17 cellular contexts compared by ENCODE assay signal in genomic region chr6:9467746-9468145, GRCh38.
DNase-seq lines count a peak whose midpoint lies in the region; TF ChIP-seq lines count a peak whose summit lies in the region.
"Had no signal": no experiment of that assay in that cellular context is flagged by ENCODE, and none has a peak within 500 bp of the region (broad histone marks: within the 10 kb centered on the region; RNA-seq: fewer than 3 reads in every experiment).

No MANE protein-coding gene starts in this region.

- POLR2A ChIA-PET in AG04449 (lab: Yijun Ruan, JAX), result no interaction called here

- DNase-seq in AG04449 (ENCODE audit: low read depth, low spot score), result peak; percentile 40
- peak; percentile 63 for DNase-seq in ELR (ENCODE audit: low read depth)
- DNase-seq in SHP77 (lab: John Stamatoyannopoulos, UW), result peak; percentile 35
- DNase-seq in fibroblast of mammary gland (ENCODE audit: low read depth), result peak; percentile 70
- no peak for DNase-seq in DMS114 treated with DMSO at 0.1 percent for 48 hours (lab: John Stamatoyannopoulos, UW; ENCODE audit: unreplicated experiment)
- no peak for DNase-seq in DMS79 treated with DMSO at 0.1 percent for 48 hours (lab: John Stamatoyannopoulos, UW)
- DNase-seq in glomerular visceral epithelial cell (ENCODE audit: extremely low spot score), result no peak
- DNase-seq in GM19238 (ENCODE audit: insufficient read length, low spot score), result no peak
- DNase-seq: activated CD4-positive, alpha-beta T cell treated with anti-CD3 and anti-CD28 coated beads, Interleukin-2, amount 10 ng/mL, durations not matched to agents 24 days and 14 days; AML-193; effector memory CD8-positive, alpha-beta T cell; H9; MG63; psoas muscle; SJCRH30; stimulated activated naive CD8-positive, alpha-beta T cell treated with anti-CD3 and anti-CD28 coated beads, Interleukin-15, Interleukin-2, amounts not matched to agents 100 U/mL and 50 U/mL, for 24 hours; T1000 had no signal

- CTCF ChIA-PET in AG04449 (lab: Yijun Ruan, JAX), result interaction anchor here (1.4 kb wide), 1 partner anchor 10 kb away, joined by 3 read pairs; no protein-coding TSS in a partner anchor

- H3K4me3 ChIP-seq in AG04449 (ENCODE audit: low read depth, low read length), result no peak overlapping the region
- H3K4me3 ChIP-seq in fibroblast of mammary gland (ENCODE audit: control insufficient read depth, low read depth, low read length), result no peak overlapping the region
- H3K4me3 ChIP-seq: MG63, psoas muscle, SJCRH30 had no signal

- TF ChIP-seq CTCF in AG04449 (IDR thresholded peaks at IDR 0.05; ENCODE audit: insufficient read depth, low read length, missing control alignments), result no peak
- no peak for TF ChIP-seq CTCF in fibroblast of mammary gland (conservative IDR thresholded peaks at IDR 0.05; ENCODE audit: control insufficient read depth, insufficient read depth, low read depth, low read length)

Comparison
In these comparisons a context has a peak if more than half of its experiments do, and no peak if none do; other contexts are left out.
1. DNase-seq: peak in AG04449 (single experiment), ELR (single experiment), SHP77 (2 of 2) and fibroblast of mammary gland (single experiment); none in DMS114 treated with DMSO at 0.1 percent for 48 hours (single experiment), DMS79 treated with DMSO at 0.1 percent for 48 hours (single experiment), glomerular visceral epithelial cell (single experiment) and GM19238 (single experiment).